13 cellular contexts compared by ENCODE assay signal in the genomic region with DNA sequence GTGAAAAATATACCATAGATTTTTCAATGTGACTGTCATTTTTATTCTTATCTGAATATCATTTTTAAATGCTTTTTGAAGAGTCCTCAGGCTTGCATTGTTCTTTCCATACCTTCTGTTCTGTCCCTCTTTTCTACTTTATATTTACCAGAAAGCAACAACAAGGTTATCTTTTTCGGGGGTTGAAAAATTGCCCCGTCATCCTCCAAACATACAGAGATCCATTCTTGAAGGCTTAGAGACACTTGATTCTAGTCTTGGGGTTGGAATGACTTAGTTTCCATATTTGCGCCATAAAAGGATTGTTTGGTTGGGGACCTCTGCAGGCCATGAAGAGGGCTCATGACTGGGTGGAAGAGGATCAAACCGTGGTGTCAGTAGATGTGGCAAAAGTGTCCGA.
A peak's percentile ranks its signal among the peaks of the same experiment; 100 is the strongest.
DNase-seq lines count a peak whose midpoint lies in the region; ATAC-seq, FAIRE-seq and TF ChIP-seq lines count a peak whose summit lies in the region.
"Had no signal": no experiment of that assay in that cellular context is flagged by ENCODE, and none has a peak within 500 bp of the region (broad histone marks: within the 10 kb centered on the region; RNA-seq: fewer than 3 reads in every experiment).

No MANE protein-coding gene starts in this region.

- H3K36me3 ChIP-seq in K562 (ENCODE audit: control insufficient read depth, insufficient read depth, low read length) = no peaks in the 10 kb centered on the region
- peaks cover 0 to 98% (median 48%) of the 10 kb centered on the region in 4 donors for H3K36me3 ChIP-seq in right lobe of liver
- peaks cover 11 to 69% (median 23%) of the 10 kb centered on the region in 4 donors for H3K36me3 ChIP-seq in sigmoid colon

- no peak for TF ChIP-seq RAD21 in K562 (CRISPR knock-in tag; conservative IDR thresholded peaks at IDR 0.05 in 1 of 2, IDR thresholded peaks at IDR 0.05 in 1 of 2)

- no TSS peak for BruUV-seq in K562 (replicated peaks; lab: Mats Ljungman, UMichigan)

- no peaks in the 10 kb centered on the region for H3K9me3 Mint-ChIP-seq in natural killer cell
- H3K9me3 Mint-ChIP-seq: CD14-positive monocyte, HFFc6 had no signal

- H3K27me3 ChIP-seq in K562 (ENCODE audit: control insufficient read depth in 2 of 2, insufficient read depth in 2 of 2, low read length in 2 of 2) (no peaks in the 10 kb centered on the region), right lobe of liver (no peaks in the 10 kb centered on the region), sigmoid colon (no peaks in the 10 kb centered on the region), right cardiac atrium (ENCODE audit: control insufficient read depth, insufficient read depth) (no peaks in the 10 kb centered on the region)

- H3K4me3 ChIP-seq in K562 (no peak overlapping the region), right lobe of liver (no peak overlapping the region), sigmoid colon (no peak overlapping the region), right cardiac atrium (ENCODE audit: low read length) (no peak overlapping the region)
- H3K4me3 ChIP-seq: A549 had no signal

- TF ChIP-seq CTCF in K562 (IDR thresholded peaks at IDR 0.05 in 2 of 3, conservative IDR thresholded peaks at IDR 0.05 in 1 of 3; ENCODE audit: insufficient read depth in 2 of 3, low read depth in 1 of 3, low read length in 3 of 3) (no peak), right lobe of liver (IDR thresholded peaks at IDR 0.05) (no peak), sigmoid colon (IDR thresholded peaks at IDR 0.05) (no peak), natural killer cell (IDR thresholded peaks at IDR 0.05) (no peak)

- no peaks in the 10 kb centered on the region for H3K4me1 Mint-ChIP-seq in natural killer cell
- H3K4me1 Mint-ChIP-seq: CD14-positive monocyte had no signal

- TF ChIP-seq POLR2A in K562 (conservative IDR thresholded peaks at IDR 0.05) = no peak
- no peak for TF ChIP-seq POLR2A in right lobe of liver (IDR thresholded peaks at IDR 0.05)
- TF ChIP-seq POLR2A in sigmoid colon (IDR thresholded peaks at IDR 0.05) = no peak

- H3K4me2 ChIP-seq in K562 (ENCODE audit: insufficient read depth, low read length) = no peak overlapping the region
- H3K4me2 ChIP-seq: A549 had no signal

- no peak overlapping the region for H2AFZ ChIP-seq in K562 (ENCODE audit: low read depth, low read length)

- H3K4me1 ChIP-seq in K562 (replicated peaks in 1 of 2; ENCODE audit: control insufficient read depth in 2 of 2, insufficient read depth in 2 of 2, low read length in 2 of 2) (peaks cover 0 to 3% of the 10 kb centered on the region in 2 experiments; a peak in 1 of 5 replicates), right lobe of liver (peaks cover 0 to 3% (median 0%) of the 10 kb centered on the region in 4 donors), sigmoid colon (peaks cover 0 to 66% (median 54%) of the 10 kb centered on the region in 4 donors), right cardiac atrium (ENCODE audit: control insufficient read depth, insufficient read depth, low read length) (no peaks in the 10 kb centered on the region)
- H3K4me1 ChIP-seq: A549 had no signal

- POLR2A ChIA-PET in K562 (lab: Yijun Ruan, JAX) = interaction anchor here (1.5 kb wide), 1 partner anchor 17 kb away, joined by 4 read pairs; no protein-coding TSS in a partner anchor

- no peak for DNase-seq in K562 (ENCODE audit: extremely low read depth in 1 of 4, low spot score in 3 of 4)
- DNase-seq in right lobe of liver = no peak
- DNase-seq in sigmoid colon = no peak
- no peak for DNase-seq in NCI-H1436 treated with DMSO at 0.1 percent for 48 hours (lab: John Stamatoyannopoulos, UW)
- DNase-seq in natural killer cell = no peak
- no peak for DNase-seq in right cardiac atrium
- DNase-seq in cerebellar cortex (ENCODE audit: low spot score) = no peak
- DNase-seq: Calu3, DMS 273 treated with DMSO at 0.1 percent for 48 hours, HCEC 1CT, HFFc6 had no signal

- TF ChIP-seq EP300 in K562 (IDR thresholded peaks at IDR 0.05; ENCODE audit: low read length) (no peak), sigmoid colon (IDR thresholded peaks at IDR 0.05) (no peak)

- no peak for FAIRE-seq in K562 (lab: Jason Lieb, UNC)
- FAIRE-seq: A549 had no signal

- 44% methylated on average over 5 of the region's 5 CpGs for WGBS in K562 (ENCODE audit: insufficient coverage, low coverage, missing lambda C conversion rate)
- WGBS in right lobe of liver (ENCODE audit: insufficient coverage, low coverage, low lambda C conversion rate, missing lambda C conversion rate) = 80% methylated on average over 5 of the region's 5 CpGs
- 78 to 88% methylated on average over 5 of the region's 5 CpGs for WGBS in sigmoid colon, 2 donors
- WGBS in right cardiac atrium = 84% methylated on average over 5 of the region's 5 CpGs

- H4K20me1 ChIP-seq in K562 (replicated peaks; ENCODE audit: control insufficient read depth, insufficient read depth, low read length) = no peaks in the 10 kb centered on the region

- H3K27ac Mint-ChIP-seq in natural killer cell = no peak overlapping the region
- H3K27ac Mint-ChIP-seq: CD14-positive monocyte, HFFc6 had no signal

- intact Hi-C loops in K562 (cut with micrococcal nuclease) (no loop called here), right lobe of liver (cut with DNase I) (no loop called here), sigmoid colon (cut with DNase I) (no loop called here), natural killer cell (cut with micrococcal nuclease) (no loop called here), right cardiac atrium (cut with DNase I) (no loop called here)

- no peak overlapping the region for H3K4me3 Mint-ChIP-seq in natural killer cell
- H3K4me3 Mint-ChIP-seq: CD14-positive monocyte, HFFc6 had no signal

- in situ Hi-C loops in K562 (cut with MboI) = no loop called here

- no peaks in the 10 kb centered on the region for H3K79me2 ChIP-seq in K562 (ENCODE audit: control insufficient read depth, insufficient read depth, low read length)

- no peak overlapping the region for H3K27ac ChIP-seq in K562 (ENCODE audit: extremely low read depth, low read depth, low read length)
- H3K27ac ChIP-seq in right lobe of liver = peak overlapping the region in 2 of 3 donors; percentile 18 to 48
- peak overlapping the region in 3 of 4 donors; percentile 73 to 89 (median 88) for H3K27ac ChIP-seq in sigmoid colon
- H3K27ac ChIP-seq in right cardiac atrium (ENCODE audit: low read length) = no peak overlapping the region
- H3K27ac ChIP-seq: A549 had no signal

- peaks cover 0 to 7% of the 10 kb centered on the region in 2 donors for H3K27me3 Mint-ChIP-seq in natural killer cell (ENCODE audit: low read depth in 2 of 2)

- H3K9ac ChIP-seq in K562 (ENCODE audit: insufficient read depth in 1 of 2, low read depth in 2 of 2, low read length in 2 of 2) = no peak overlapping the region

- CTCF ChIA-PET in K562 (lab: Yijun Ruan, JAX; ENCODE audit: low intra/inter-chr PET ratio) = no interaction called here

- ATAC-seq in K562 (no peak), right lobe of liver (no peak), natural killer cell (no peak), right cardiac atrium (no peak)
- ATAC-seq: A549 had no signal

- H3K36me3 Mint-ChIP-seq in natural killer cell = no peaks in the 10 kb centered on the region

- no peaks in the 10 kb centered on the region for H3K9me3 ChIP-seq in K562 (replicated peaks; ENCODE audit: control insufficient read depth, insufficient read depth, low read depth, low read length)
- no peaks in the 10 kb centered on the region for H3K9me3 ChIP-seq in right lobe of liver
- H3K9me3 ChIP-seq in sigmoid colon = no peaks in the 10 kb centered on the region
- no peaks in the 10 kb centered on the region for H3K9me3 ChIP-seq in right cardiac atrium (ENCODE audit: control insufficient read depth, low read length)
- H3K9me3 ChIP-seq: A549 had no signal

- H3K9me1 ChIP-seq in K562 (ENCODE audit: control insufficient read depth, insufficient read depth, low read length) = no peaks in the 10 kb centered on the region

TF ChIP-seq in K562, 482 proteins besides CTCF, POLR2A, EP300 and RAD21 (continues in another document):
- no peak for TF ChIP-seq L3MBTL2 (IDR thresholded peaks at IDR 0.05)
- TF ChIP-seq MAFF (IDR thresholded peaks at IDR 0.05; ENCODE audit: low read length) = peak; percentile 35; the same call in 1 of the 2 replicates
- no peak for TF ChIP-seq CEBPZ (IDR thresholded peaks at IDR 0.05; ENCODE audit: borderline replicate concordance, low read depth, low read length)
- TF ChIP-seq MAFG (tag; conservative IDR thresholded peaks at IDR 0.05) = peak; percentile 79
- peak; percentile 26; the same call in 1 of the 2 replicates for TF ChIP-seq MAFK (IDR thresholded peaks at IDR 0.05; ENCODE audit: low read length)
- TF ChIP-seq, protein P1, sequence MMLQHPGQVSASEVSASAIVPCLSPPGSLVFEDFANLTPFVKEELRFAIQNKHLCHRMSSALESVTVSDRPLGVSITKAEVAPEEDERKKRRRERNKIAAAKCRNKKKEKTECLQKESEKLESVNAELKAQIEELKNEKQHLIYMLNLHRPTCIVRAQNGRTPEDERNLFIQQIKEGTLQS (IDR thresholded peaks at IDR 0.05) = no peak
- TF ChIP-seq, protein P1 (CRISPR knock-in tag; conservative IDR thresholded peaks at IDR 0.05) = no peak
- TF ChIP-seq NFE2 (IDR thresholded peaks at IDR 0.05; ENCODE audit: low read depth) = peak; percentile 75

Comparison
In these comparisons a context has a peak if more than half of its experiments do, and no peak if none do; other contexts are left out.
1. H3K27ac ChIP-seq: peak in right lobe of liver (2 of 3) and sigmoid colon (3 of 4); none in K562 (single experiment) and right cardiac atrium (single experiment).